ENCODE assay signal across 12 cellular contexts in genomic region chr16:30551781-30552180, GRCh38. TPM values are rescaled to one million over a fixed set of nuclear protein-coding genes. Genes with fewer than 3 reads are reported as not detected.
DNase-seq lines count a peak whose midpoint lies in the region; ATAC-seq and TF ChIP-seq lines count a peak whose summit lies in the region.
"Had no signal": no experiment of that assay in that cellular context is flagged by ENCODE, and none has a peak within 500 bp of the region (broad histone marks: within the 10 kb centered on the region; RNA-seq: fewer than 3 reads in every experiment).

No MANE protein-coding gene starts in this region.

- CTCF ChIA-PET in RWPE1 (lab: Yijun Ruan, JAX): no interaction called here

- ATAC-seq in central memory CD8-positive, alpha-beta T cell (replicated peaks; ENCODE audit: extremely low read depth, poor library complexity, severe bottlenecking): peak; percentile 95
- ATAC-seq in HG02610 (IDR thresholded peaks at IDR 0.05; ENCODE audit: unreplicated experiment): no peak
- ATAC-seq: esophagus mucosa had no signal

- peak overlapping the region; percentile 76 for H3K4me3 Mint-ChIP-seq in central memory CD8-positive, alpha-beta T cell

- TF ChIP-seq CTCF in RWPE1 (conservative IDR thresholded peaks at IDR 0.05; ENCODE audit: low read depth): no peak

- POLR2A ChIA-PET in RWPE1 (lab: Yijun Ruan, JAX; ENCODE audit: low non-redundant PET): interaction anchor here (0.7 kb wide), 1 partner anchor 87 kb away, joined by 7 read pairs; no protein-coding TSS in a partner anchor

- H3K27me3 Mint-ChIP-seq in central memory CD8-positive, alpha-beta T cell: no peaks in the 10 kb centered on the region

- H3K4me1 Mint-ChIP-seq in central memory CD8-positive, alpha-beta T cell: peaks cover 30% of the 10 kb centered on the region

- peak overlapping the region; percentile 37; the same call in 1 of the 2 replicates for H3K27ac ChIP-seq in RWPE1

- H3K36me3 Mint-ChIP-seq in central memory CD8-positive, alpha-beta T cell (ENCODE audit: insufficient read depth): peaks cover 13% of the 10 kb centered on the region

- H3K27ac Mint-ChIP-seq in central memory CD8-positive, alpha-beta T cell (ENCODE audit: low read depth): peak overlapping the region; percentile 92

- DNase-seq in RWPE1 (ENCODE audit: low spot score): no peak
- peak; percentile 80 for DNase-seq in activated CD8-positive, alpha-beta memory T cell treated with anti-CD3 and anti-CD28 coated beads for 24 hours
- peak; percentile 37 to 72 for DNase-seq in central memory CD8-positive, alpha-beta T cell (ENCODE audit: low spot score in 2 of 2)
- DNase-seq in stimulated activated CD4-positive, alpha-beta T cell treated with anti-CD3 and anti-CD28 coated beads, Interleukin-4, amount 100 ng/mL, for 24 hours: peak; percentile 68
- no peak for DNase-seq in NCI-H2107 (lab: John Stamatoyannopoulos, UW)
- no peak for DNase-seq in globus pallidus (ENCODE audit: low spot score)
- DNase-seq in mucosa of gallbladder (ENCODE audit: low spot score): no peak
- DNase-seq: COR-L47, NCI-H1930, RPMI8226 had no signal

- no peaks in the 10 kb centered on the region for H3K9me3 Mint-ChIP-seq in central memory CD8-positive, alpha-beta T cell

RNA-seq across cellular contexts. Expression of gene ZNF764, which starts 6.4 kb away (rescaled TPM):
- total RNA-seq in mucosa of gallbladder: 12.1 TPM

RNA-seq across cellular contexts. Expression of gene ZNF747, which starts 17.1 kb away (rescaled TPM):
- total RNA-seq in mucosa of gallbladder: 11.9 TPM

RNA-seq across cellular contexts. Expression of gene ZNF688, which starts 19.7 kb away (rescaled TPM):
- 23.5 TPM for total RNA-seq in mucosa of gallbladder

RNA-seq across cellular contexts. Expression of gene ZNF768, which starts 25.4 kb away (rescaled TPM):
- 61.1 TPM for total RNA-seq in mucosa of gallbladder

RNA-seq across cellular contexts. Expression of gene ZNF785, which starts 33.7 kb away (rescaled TPM):
- 24.0 TPM for total RNA-seq in mucosa of gallbladder

Comparison
In these comparisons a context has a peak if more than half of its experiments do, and no peak if none do; other contexts are left out.
1. DNase-seq: peak in activated CD8-positive, alpha-beta memory T cell treated with anti-CD3 and anti-CD28 coated beads for 24 hours (single experiment), central memory CD8-positive, alpha-beta T cell (2 of 2) and stimulated activated CD4-positive, alpha-beta T cell treated with anti-CD3 and anti-CD28 coated beads, Interleukin-4, amount 100 ng/mL, for 24 hours (single experiment); none in RWPE1 (single experiment), NCI-H2107 (single experiment), globus pallidus (single experiment) and mucosa of gallbladder (single experiment).